ENCODE assay signal across 11 cellular contexts in genomic region chr2:221461911-221462310, GRCh38.
"Had no signal": no experiment of that assay in that cellular context is flagged by ENCODE, and none has a peak within 500 bp of the region (broad histone marks: within the 10 kb centered on the region; RNA-seq: fewer than 3 reads in every experiment).

No MANE protein-coding gene starts in this region.

- H3K27ac ChIP-seq: cardiac muscle cell, gastrocnemius medialis, heart right ventricle, parathyroid adenoma had no signal

- H3K4me1 ChIP-seq: gastrocnemius medialis, parathyroid adenoma had no signal

- H3K9ac ChIP-seq: parathyroid adenoma had no signal

- ATAC-seq: activated CD4-positive, CD25-positive, alpha-beta regulatory T cell treated with anti-CD3 and anti-CD28 coated beads, Interleukin-2, amount 50 U/mL, for 24 hours; activated naive CD4-positive, alpha-beta T cell treated with anti-CD3 and anti-CD28 coated beads, Interleukin-2, amount 50 U/mL, for 72 hours; gastrocnemius medialis; heart right ventricle; T-helper 17 cell had no signal

- H3K36me3 ChIP-seq: gastrocnemius medialis had no signal

- H3K27me3 ChIP-seq: cardiac muscle cell, gastrocnemius medialis, heart right ventricle had no signal

- H3K9me3 ChIP-seq: gastrocnemius medialis, heart right ventricle had no signal

- DNase-seq: activated effector memory CD4-positive, alpha-beta T cell treated with anti-CD3 and anti-CD28 coated beads, Interleukin-2, amount 50 U/mL, for 16 hours; activated T-cell treated with anti-CD3 and anti-CD28 coated beads, Interleukin-2, amount 50 U/mL, for 24 hours; gastrocnemius medialis; heart right ventricle; islet precursor cell; retina; T-helper 17 cell had no signal

- H3K4me3 ChIP-seq: cardiac muscle cell, gastrocnemius medialis, heart right ventricle had no signal

- H2AFZ ChIP-seq: parathyroid adenoma had no signal
